Comparison of ENCODE assay signal across 1 cellular context in the genomic region with DNA sequence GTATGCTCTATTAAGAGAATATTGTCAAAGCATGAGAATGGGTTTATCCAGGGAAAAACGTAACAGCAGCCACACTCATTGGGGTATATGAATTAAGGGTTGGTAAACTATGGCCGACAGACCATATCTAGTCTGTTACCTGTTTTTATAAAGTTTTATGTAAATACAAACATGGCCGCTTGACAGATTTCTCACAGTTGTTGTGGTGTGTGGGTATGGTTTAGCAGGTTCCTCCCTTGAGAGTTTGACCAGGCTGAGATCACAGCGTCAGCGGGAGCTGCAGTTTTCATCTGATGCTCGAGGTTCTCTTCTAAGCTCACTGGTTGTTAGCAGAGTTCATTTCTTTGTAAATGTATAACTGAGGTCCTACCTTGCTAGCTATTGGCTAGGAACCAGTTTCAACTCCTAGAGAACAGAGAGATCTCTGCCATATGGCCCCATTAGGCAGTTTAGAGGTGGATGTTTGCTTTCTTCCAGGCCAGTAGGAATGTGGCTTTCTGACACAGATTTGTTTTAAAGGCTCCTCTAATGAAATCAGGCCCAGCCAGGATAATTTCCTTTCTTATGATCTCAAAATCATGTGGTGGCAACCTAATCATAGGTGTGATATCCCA.
TF ChIP-seq lines count a peak whose summit lies in the region.

No MANE protein-coding gene starts in this region.

TF ChIP-seq in K562, 482 proteins besides CTCF, POLR2A, EP300 and RAD21:
- TF ChIP-seq RFX5 (IDR thresholded peaks at IDR 0.05; ENCODE audit: low read depth, low read length) = no peak
- TF ChIP-seq, protein P1, sequence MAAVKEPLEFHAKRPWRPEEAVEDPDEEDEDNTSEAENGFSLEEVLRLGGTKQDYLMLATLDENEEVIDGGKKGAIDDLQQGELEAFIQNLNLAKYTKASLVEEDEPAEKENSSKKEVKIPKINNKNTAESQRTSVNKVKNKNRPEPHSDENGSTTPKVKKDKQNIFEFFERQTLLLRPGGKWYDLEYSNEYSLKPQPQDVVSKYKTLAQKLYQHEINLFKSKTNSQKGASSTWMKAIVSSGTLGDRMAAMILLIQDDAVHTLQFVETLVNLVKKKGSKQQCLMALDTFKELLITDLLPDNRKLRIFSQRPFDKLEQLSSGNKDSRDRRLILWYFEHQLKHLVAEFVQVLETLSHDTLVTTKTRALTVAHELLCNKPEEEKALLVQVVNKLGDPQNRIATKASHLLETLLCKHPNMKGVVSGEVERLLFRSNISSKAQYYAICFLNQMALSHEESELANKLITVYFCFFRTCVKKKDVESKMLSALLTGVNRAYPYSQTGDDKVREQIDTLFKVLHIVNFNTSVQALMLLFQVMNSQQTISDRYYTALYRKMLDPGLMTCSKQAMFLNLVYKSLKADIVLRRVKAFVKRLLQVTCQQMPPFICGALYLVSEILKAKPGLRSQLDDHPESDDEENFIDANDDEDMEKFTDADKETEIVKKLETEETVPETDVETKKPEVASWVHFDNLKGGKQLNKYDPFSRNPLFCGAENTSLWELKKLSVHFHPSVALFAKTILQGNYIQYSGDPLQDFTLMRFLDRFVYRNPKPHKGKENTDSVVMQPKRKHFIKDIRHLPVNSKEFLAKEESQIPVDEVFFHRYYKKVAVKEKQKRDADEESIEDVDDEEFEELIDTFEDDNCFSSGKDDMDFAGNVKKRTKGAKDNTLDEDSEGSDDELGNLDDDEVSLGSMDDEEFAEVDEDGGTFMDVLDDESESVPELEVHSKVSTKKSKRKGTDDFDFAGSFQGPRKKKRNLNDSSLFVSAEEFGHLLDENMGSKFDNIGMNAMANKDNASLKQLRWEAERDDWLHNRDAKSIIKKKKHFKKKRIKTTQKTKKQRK (IDR thresholded peaks at IDR 0.05; ENCODE audit: borderline replicate concordance, low read depth, low read length) = no peak
- TF ChIP-seq, protein P2, sequence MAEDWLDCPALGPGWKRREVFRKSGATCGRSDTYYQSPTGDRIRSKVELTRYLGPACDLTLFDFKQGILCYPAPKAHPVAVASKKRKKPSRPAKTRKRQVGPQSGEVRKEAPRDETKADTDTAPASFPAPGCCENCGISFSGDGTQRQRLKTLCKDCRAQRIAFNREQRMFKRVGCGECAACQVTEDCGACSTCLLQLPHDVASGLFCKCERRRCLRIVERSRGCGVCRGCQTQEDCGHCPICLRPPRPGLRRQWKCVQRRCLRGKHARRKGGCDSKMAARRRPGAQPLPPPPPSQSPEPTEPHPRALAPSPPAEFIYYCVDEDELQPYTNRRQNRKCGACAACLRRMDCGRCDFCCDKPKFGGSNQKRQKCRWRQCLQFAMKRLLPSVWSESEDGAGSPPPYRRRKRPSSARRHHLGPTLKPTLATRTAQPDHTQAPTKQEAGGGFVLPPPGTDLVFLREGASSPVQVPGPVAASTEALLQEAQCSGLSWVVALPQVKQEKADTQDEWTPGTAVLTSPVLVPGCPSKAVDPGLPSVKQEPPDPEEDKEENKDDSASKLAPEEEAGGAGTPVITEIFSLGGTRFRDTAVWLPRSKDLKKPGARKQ (CRISPR knock-in tag; IDR thresholded peaks at IDR 0.05) = no peak
- TF ChIP-seq TCF3 (CRISPR knock-in tag; IDR thresholded peaks at IDR 0.05) = no peak
- no peak for TF ChIP-seq CAMTA2 (CRISPR knock-in tag; conservative IDR thresholded peaks at IDR 0.05)
- TF ChIP-seq ZNF133 (CRISPR knock-in tag; IDR thresholded peaks at IDR 0.05) = no peak
- TF ChIP-seq, protein P3, sequence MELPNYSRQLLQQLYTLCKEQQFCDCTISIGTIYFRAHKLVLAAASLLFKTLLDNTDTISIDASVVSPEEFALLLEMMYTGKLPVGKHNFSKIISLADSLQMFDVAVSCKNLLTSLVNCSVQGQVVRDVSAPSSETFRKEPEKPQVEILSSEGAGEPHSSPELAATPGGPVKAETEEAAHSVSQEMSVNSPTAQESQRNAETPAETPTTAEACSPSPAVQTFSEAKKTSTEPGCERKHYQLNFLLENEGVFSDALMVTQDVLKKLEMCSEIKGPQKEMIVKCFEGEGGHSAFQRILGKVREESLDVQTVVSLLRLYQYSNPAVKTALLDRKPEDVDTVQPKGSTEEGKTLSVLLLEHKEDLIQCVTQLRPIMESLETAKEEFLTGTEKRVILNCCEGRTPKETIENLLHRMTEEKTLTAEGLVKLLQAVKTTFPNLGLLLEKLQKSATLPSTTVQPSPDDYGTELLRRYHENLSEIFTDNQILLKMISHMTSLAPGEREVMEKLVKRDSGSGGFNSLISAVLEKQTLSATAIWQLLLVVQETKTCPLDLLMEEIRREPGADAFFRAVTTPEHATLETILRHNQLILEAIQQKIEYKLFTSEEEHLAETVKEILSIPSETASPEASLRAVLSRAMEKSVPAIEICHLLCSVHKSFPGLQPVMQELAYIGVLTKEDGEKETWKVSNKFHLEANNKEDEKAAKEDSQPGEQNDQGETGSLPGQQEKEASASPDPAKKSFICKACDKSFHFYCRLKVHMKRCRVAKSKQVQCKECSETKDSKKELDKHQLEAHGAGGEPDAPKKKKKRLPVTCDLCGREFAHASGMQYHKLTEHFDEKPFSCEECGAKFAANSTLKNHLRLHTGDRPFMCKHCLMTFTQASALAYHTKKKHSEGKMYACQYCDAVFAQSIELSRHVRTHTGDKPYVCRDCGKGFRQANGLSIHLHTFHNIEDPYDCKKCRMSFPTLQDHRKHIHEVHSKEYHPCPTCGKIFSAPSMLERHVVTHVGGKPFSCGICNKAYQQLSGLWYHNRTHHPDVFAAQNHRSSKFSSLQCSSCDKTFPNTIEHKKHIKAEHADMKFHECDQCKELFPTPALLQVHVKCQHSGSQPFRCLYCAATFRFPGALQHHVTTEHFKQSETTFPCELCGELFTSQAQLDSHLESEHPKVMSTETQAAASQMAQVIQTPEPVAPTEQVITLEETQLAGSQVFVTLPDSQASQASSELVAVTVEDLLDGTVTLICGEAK (IDR thresholded peaks at IDR 0.05) = peak; percentile 42; the same call in 1 of the 2 replicates
- TF ChIP-seq, protein P3 (CRISPR knock-in tag; IDR thresholded peaks at IDR 0.05) = no peak
- TF ChIP-seq PPARD (CRISPR knock-in tag; IDR thresholded peaks at IDR 0.05) = no peak
